ENCODE assay signal across 19 cellular contexts in genomic region chr5:134103397-134103796, GRCh38. TPM values are rescaled to one million over a fixed set of nuclear protein-coding genes. Genes with fewer than 3 reads are reported as not detected.
DNase-seq lines count a peak whose midpoint lies in the region; ATAC-seq and TF ChIP-seq lines count a peak whose summit lies in the region.
"Had no signal": no experiment of that assay in that cellular context is flagged by ENCODE, and none has a peak within 500 bp of the region (broad histone marks: within the 10 kb centered on the region; RNA-seq: fewer than 3 reads in every experiment).

No MANE protein-coding gene starts in this region.

- CTCF ChIA-PET in activated CD4-positive, alpha-beta memory T cell treated with anti-CD3 and anti-CD28 coated beads for 36 hours (lab: Charles Lee), result interaction anchor here (2.5 to 5.8 kb wide), 8 partner anchors 10 to 35 kb away, joined by 7 to 136 read pairs (median 42); partner anchors contain the start of gene TCF7
- CTCF ChIA-PET in activated CD4-positive, alpha-beta memory T cell treated with anti-CD3 and anti-CD28 coated beads, Interleukin-2, amount 10 ng/mL, durations not matched to agents 7 days and 5 days (lab: Charles Lee), result interaction anchor here (3.9 to 5.6 kb wide), 2 partner anchors 9 to 47 kb away, joined by 11 to 74 read pairs; partner anchors contain the start of gene TCF7

- POLR2A ChIA-PET in activated CD4-positive, alpha-beta memory T cell treated with anti-CD3 and anti-CD28 coated beads for 36 hours (lab: Charles Lee), result interaction anchor here (1.0 to 3.7 kb wide), 6 partner anchors 10 to 74 kb away, joined by 3 to 23 read pairs (median 4); partner anchors contain the start of gene TCF7
- POLR2A ChIA-PET in activated CD4-positive, alpha-beta memory T cell treated with anti-CD3 and anti-CD28 coated beads, Interleukin-2, amount 10 ng/mL, durations not matched to agents 7 days and 5 days (lab: Charles Lee), result interaction anchor here (2.4 kb wide), 1 partner anchor 9 kb away, joined by 13 read pairs; no protein-coding TSS in a partner anchor

- no peaks in the 10 kb centered on the region for H3K36me3 Mint-ChIP-seq in activated CD4-positive, alpha-beta memory T cell treated with anti-CD3 and anti-CD28 coated beads for 36 hours
- H3K36me3 Mint-ChIP-seq in activated CD4-positive, alpha-beta memory T cell treated with anti-CD3 and anti-CD28 coated beads, Interleukin-2, amount 10 ng/mL, durations not matched to agents 7 days and 5 days (ENCODE audit: low read depth), result no peaks in the 10 kb centered on the region
- H3K36me3 Mint-ChIP-seq in T-helper 17 cell (ENCODE audit: low read depth) (no peaks in the 10 kb centered on the region), CD14-positive monocyte (no peaks in the 10 kb centered on the region)
- H3K36me3 Mint-ChIP-seq in activated naive CD4-positive, alpha-beta T cell treated with anti-CD3 and anti-CD28 coated beads, Interleukin-2, amount 50 U/mL, for 72 hours, result peaks cover 3 to 19% of the 10 kb centered on the region in 2 donors
- H3K36me3 Mint-ChIP-seq: naive B cell had no signal

- peak; percentile 74 for DNase-seq in activated CD4-positive, alpha-beta memory T cell treated with anti-CD3 and anti-CD28 coated beads for 36 hours
- no peak for DNase-seq in activated CD4-positive, alpha-beta memory T cell treated with anti-CD3 and anti-CD28 coated beads, Interleukin-2, amount 10 ng/mL, durations not matched to agents 7 days and 5 days
- DNase-seq in T-helper 17 cell, result peak in 1 of 3 donors; percentile 33
- peak in 1 of 2 donors; percentile 34 for DNase-seq in activated naive CD4-positive, alpha-beta T cell treated with anti-CD3 and anti-CD28 coated beads, Interleukin-2, amount 50 U/mL, for 72 hours (ENCODE audit: low spot score in 2 of 2)
- DNase-seq in stimulated activated CD4-positive, alpha-beta T cell treated with anti-CD3 and anti-CD28 coated beads, Interleukin-4, amount 100 ng/mL, for 24 hours, result peak; percentile 55
- no peak for DNase-seq in GM10266 (ENCODE audit: extremely low spot score)
- DNase-seq in CD14-positive monocyte (ENCODE audit: low spot score), result no peak
- DNase-seq in Ammon's horn (ENCODE audit: low spot score), result no peak
- DNase-seq: activated CD8-positive, alpha-beta memory T cell treated with anti-CD3 and anti-CD28 coated beads, Interleukin-2, amount 50 U/mL, for 4 hours; HCEC 1CT; lower lobe of right lung; naive B cell; NCI-H2029; NCI-H510A treated with DMSO at 0.1 percent for 48 hours; OCI-M1; trophoblast cell had no signal

- TF ChIP-seq CTCF in GM10266 (IDR thresholded peaks at IDR 0.05; ENCODE audit: control insufficient read depth, insufficient read depth, low read depth, missing control alignments) (no peak), CD14-positive monocyte (IDR thresholded peaks at IDR 0.05) (no peak)

- H3K27ac Mint-ChIP-seq in activated CD4-positive, alpha-beta memory T cell treated with anti-CD3 and anti-CD28 coated beads for 36 hours, result peak overlapping the region; percentile 87
- no peak overlapping the region for H3K27ac Mint-ChIP-seq in activated CD4-positive, alpha-beta memory T cell treated with anti-CD3 and anti-CD28 coated beads, Interleukin-2, amount 10 ng/mL, durations not matched to agents 7 days and 5 days
- H3K27ac Mint-ChIP-seq in T-helper 17 cell (peak overlapping the region; percentile 99), CD14-positive monocyte (no peak overlapping the region)
- peak overlapping the region; percentile 88 to 94 for H3K27ac Mint-ChIP-seq in activated naive CD4-positive, alpha-beta T cell treated with anti-CD3 and anti-CD28 coated beads, Interleukin-2, amount 50 U/mL, for 72 hours

- peak overlapping the region; percentile 13 for H3K4me3 Mint-ChIP-seq in activated CD4-positive, alpha-beta memory T cell treated with anti-CD3 and anti-CD28 coated beads for 36 hours
- no peak overlapping the region for H3K4me3 Mint-ChIP-seq in activated CD4-positive, alpha-beta memory T cell treated with anti-CD3 and anti-CD28 coated beads, Interleukin-2, amount 10 ng/mL, durations not matched to agents 7 days and 5 days
- H3K4me3 Mint-ChIP-seq in T-helper 17 cell, result peak overlapping the region; percentile 84
- no peak overlapping the region for H3K4me3 Mint-ChIP-seq in CD14-positive monocyte
- H3K4me3 Mint-ChIP-seq: naive B cell had no signal

- no peaks in the 10 kb centered on the region for H3K9me3 Mint-ChIP-seq in activated CD4-positive, alpha-beta memory T cell treated with anti-CD3 and anti-CD28 coated beads for 36 hours
- no peaks in the 10 kb centered on the region for H3K9me3 Mint-ChIP-seq in activated CD4-positive, alpha-beta memory T cell treated with anti-CD3 and anti-CD28 coated beads, Interleukin-2, amount 10 ng/mL, durations not matched to agents 7 days and 5 days
- H3K9me3 Mint-ChIP-seq in activated naive CD4-positive, alpha-beta T cell treated with anti-CD3 and anti-CD28 coated beads, Interleukin-2, amount 50 U/mL, for 72 hours, result no peaks in the 10 kb centered on the region
- no peaks in the 10 kb centered on the region for H3K9me3 Mint-ChIP-seq in CD14-positive monocyte
- H3K9me3 Mint-ChIP-seq: naive B cell had no signal

- no peaks in the 10 kb centered on the region for H3K9me3 ChIP-seq in T-helper 17 cell (ENCODE audit: control insufficient read depth, low read length, poor library complexity, severe bottlenecking)
- H3K9me3 ChIP-seq: ascending aorta, lower lobe of right lung, prostate gland had no signal

- peaks cover 3% of the 10 kb centered on the region for H3K27me3 Mint-ChIP-seq in activated CD4-positive, alpha-beta memory T cell treated with anti-CD3 and anti-CD28 coated beads for 36 hours
- peaks cover 64% of the 10 kb centered on the region for H3K27me3 Mint-ChIP-seq in activated CD4-positive, alpha-beta memory T cell treated with anti-CD3 and anti-CD28 coated beads, Interleukin-2, amount 10 ng/mL, durations not matched to agents 7 days and 5 days
- H3K27me3 Mint-ChIP-seq in T-helper 17 cell, result no peaks in the 10 kb centered on the region
- H3K27me3 Mint-ChIP-seq in CD14-positive monocyte (ENCODE audit: low read depth in 3 of 3), result peaks cover 4 to 8% (median 7%) of the 10 kb centered on the region in 3 donors

- ATAC-seq in T-helper 17 cell, result peak; percentile 40
- peak; percentile 6 to 34 for ATAC-seq in activated naive CD4-positive, alpha-beta T cell treated with anti-CD3 and anti-CD28 coated beads, Interleukin-2, amount 50 U/mL, for 72 hours
- ATAC-seq: lower lobe of right lung, SK-N-SH treated with all-trans-retinoic acid at 6 μM for 48 hours had no signal

- intact Hi-C loops in activated CD4-positive, alpha-beta memory T cell treated with anti-CD3 and anti-CD28 coated beads for 36 hours (cut with micrococcal nuclease), result loop anchor here (2.0 kb wide), 1 partner anchor 65 kb away; no protein-coding TSS in a partner anchor
- intact Hi-C loops in CD14-positive monocyte (cut with micrococcal nuclease), result loop anchor here in 1 of 2 donors (5.0 kb wide), 1 partner anchor 39 kb away; no protein-coding TSS in a partner anchor

- peaks cover 81% of the 10 kb centered on the region for H3K4me1 Mint-ChIP-seq in activated CD4-positive, alpha-beta memory T cell treated with anti-CD3 and anti-CD28 coated beads for 36 hours (ENCODE audit: low read depth)
- H3K4me1 Mint-ChIP-seq in activated CD4-positive, alpha-beta memory T cell treated with anti-CD3 and anti-CD28 coated beads, Interleukin-2, amount 10 ng/mL, durations not matched to agents 7 days and 5 days, result peaks cover 47% of the 10 kb centered on the region
- H3K4me1 Mint-ChIP-seq in T-helper 17 cell, result peaks cover 60% of the 10 kb centered on the region
- H3K4me1 Mint-ChIP-seq in CD14-positive monocyte, result peaks cover 1% of the 10 kb centered on the region

RNA-seq across cellular contexts. Expression of gene TCF7, which starts 11.1 kb away (rescaled TPM):
- total RNA-seq in activated CD4-positive, alpha-beta memory T cell treated with anti-CD3 and anti-CD28 coated beads for 36 hours, result 10 to 100 TPM; 59.3 to 65.6 TPM
- total RNA-seq in activated CD4-positive, alpha-beta memory T cell treated with anti-CD3 and anti-CD28 coated beads, Interleukin-2, amount 10 ng/mL, durations not matched to agents 7 days and 5 days, result 10 to 100 TPM; 19.2 to 21.9 TPM
- 100 to 1,000 TPM; 308 to 405 TPM for total RNA-seq in T-helper 17 cell
- total RNA-seq in activated naive CD4-positive, alpha-beta T cell treated with anti-CD3 and anti-CD28 coated beads, Interleukin-2, amount 50 U/mL, for 72 hours, result 100 to 1,000 TPM in 1 of 2 donors, 10 to 100 TPM in 1; 93.5 to 229 TPM
- under 1 TPM; 0.83 to 0.84 TPM for polyA plus RNA-seq in CD14-positive monocyte

Comparison
In these comparisons a context has a peak if more than half of its experiments do, and no peak if none do; other contexts are left out.
1. DNase-seq: peak in activated CD4-positive, alpha-beta memory T cell treated with anti-CD3 and anti-CD28 coated beads for 36 hours (single experiment) and stimulated activated CD4-positive, alpha-beta T cell treated with anti-CD3 and anti-CD28 coated beads, Interleukin-4, amount 100 ng/mL, for 24 hours (single experiment); none in activated CD4-positive, alpha-beta memory T cell treated with anti-CD3 and anti-CD28 coated beads, Interleukin-2, amount 10 ng/mL, durations not matched to agents 7 days and 5 days (single experiment), GM10266 (single experiment), CD14-positive monocyte (single experiment) and Ammon's horn (single experiment).
2. H3K27ac Mint-ChIP-seq: peak in activated CD4-positive, alpha-beta memory T cell treated with anti-CD3 and anti-CD28 coated beads for 36 hours (single experiment), T-helper 17 cell (single experiment) and activated naive CD4-positive, alpha-beta T cell treated with anti-CD3 and anti-CD28 coated beads, Interleukin-2, amount 50 U/mL, for 72 hours (2 of 2); none in activated CD4-positive, alpha-beta memory T cell treated with anti-CD3 and anti-CD28 coated beads, Interleukin-2, amount 10 ng/mL, durations not matched to agents 7 days and 5 days (single experiment) and CD14-positive monocyte (0 of 7).
3. H3K4me3 Mint-ChIP-seq: peak in activated CD4-positive, alpha-beta memory T cell treated with anti-CD3 and anti-CD28 coated beads for 36 hours (single experiment) and T-helper 17 cell (single experiment); none in activated CD4-positive, alpha-beta memory T cell treated with anti-CD3 and anti-CD28 coated beads, Interleukin-2, amount 10 ng/mL, durations not matched to agents 7 days and 5 days (single experiment) and CD14-positive monocyte (0 of 2).